Comparison of ENCODE assay signal across 1 cellular context in genomic region chr7:31995134-31995533, GRCh38.
TF ChIP-seq lines count a peak whose summit lies in the region.

No MANE protein-coding gene starts in this region.

TF ChIP-seq in HepG2, 621 proteins besides CTCF, POLR2A, EP300 and RAD21 (continued from another document):
- TF ChIP-seq ZNF318 (CRISPR knock-in tag; IDR thresholded peaks at IDR 0.05), result no peak
TF ChIP-seq in HepG2: peak in this region for 1.
